9 cellular contexts compared by ENCODE assay signal in genomic region chr19:53098570-53098969, GRCh38. TPM values are rescaled to one million over a fixed set of nuclear protein-coding genes. Genes with fewer than 3 reads are reported as not detected.
"Had no signal": no experiment of that assay in that cellular context is flagged by ENCODE, and none has a peak within 500 bp of the region (broad histone marks: within the 10 kb centered on the region; RNA-seq: fewer than 3 reads in every experiment).

No MANE protein-coding gene starts in this region.

RNA-seq across cellular contexts. Expression of gene ERVV-2, which starts 54.0 kb away (rescaled TPM):
- total RNA-seq: OCI-LY7, PC-3, Peyer's patch, Right ventricle myocardium inferior, Right ventricle myocardium superior, RPMI7951, SJCRH30, SJSA1 had no signal
- polyA plus RNA-seq: SK-N-SH had no signal
